In the genomic region with DNA sequence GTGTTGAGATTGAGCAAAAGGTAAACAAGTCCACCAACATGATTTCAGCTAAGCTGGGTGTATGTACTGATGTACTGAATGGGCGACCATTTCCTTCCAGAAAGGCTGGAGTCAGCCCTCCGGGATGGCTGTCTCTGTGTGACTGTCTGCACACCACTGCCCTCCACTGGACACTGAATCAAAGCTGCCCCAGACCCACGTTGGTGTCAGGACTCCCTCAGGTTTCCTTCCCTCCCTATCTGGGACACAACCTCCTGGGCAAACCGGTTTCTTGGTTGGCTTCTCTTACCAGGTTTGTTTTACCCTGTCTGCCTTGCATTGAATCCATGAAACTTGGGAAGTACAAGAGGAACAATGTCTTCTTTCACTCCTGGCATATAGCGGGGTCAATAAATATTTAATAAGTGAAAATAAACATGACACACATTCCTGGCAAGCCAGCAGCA, we compare ENCODE assay signal across 8 cellular contexts. TPM values are rescaled to one million over a fixed set of nuclear protein-coding genes. Genes with fewer than 3 reads are reported as not detected.
DNase-seq lines count a peak whose midpoint lies in the region; ATAC-seq and TF ChIP-seq lines count a peak whose summit lies in the region.

No MANE protein-coding gene starts in this region.

- H3K23ac ChIP-seq in mesendoderm (ENCODE audit: low read length), result no peak overlapping the region

- no peak overlapping the region for H2BK5ac ChIP-seq in mesendoderm (ENCODE audit: low read length)

- no peaks in the 10 kb centered on the region for H3K79me1 ChIP-seq in mesendoderm (ENCODE audit: low read length)

- H3K36me3 ChIP-seq in mesendoderm (ENCODE audit: control insufficient read depth, insufficient read depth, low read length) (no peaks in the 10 kb centered on the region), stomach smooth muscle (ENCODE audit: control insufficient read depth in 2 of 2, insufficient read depth in 2 of 2, low read length in 2 of 2) (no peaks in the 10 kb centered on the region)

- peaks cover 22% of the 10 kb centered on the region for H3K4me1 ChIP-seq in mesendoderm (ENCODE audit: control insufficient read depth, low read depth, low read length)
- peaks cover 70% of the 10 kb centered on the region for H3K4me1 ChIP-seq in stomach smooth muscle (ENCODE audit: control insufficient read depth, insufficient read depth, low read length)

- DNase-seq in Caki2 (ENCODE audit: low read depth) (peak; percentile 80), NCI-H1105 treated with DMSO at 0.1 percent for 48 hours (lab: John Stamatoyannopoulos, UW) (peak; percentile 52), epithelial cell of esophagus (ENCODE audit: low read depth) (peak; percentile 94), mesendoderm (peak; percentile 97)

- H3K56ac ChIP-seq in mesendoderm (ENCODE audit: low read length), result no peak overlapping the region

- H3K79me2 ChIP-seq in mesendoderm (ENCODE audit: control insufficient read depth, insufficient read depth, low read length), result no peaks in the 10 kb centered on the region

- WGBS in mesendoderm (ENCODE audit: extremely low coverage, insufficient coverage, low lambda C conversion rate), result no CpG with 5 or more reads among the region's 5 CpGs

- H3K9ac ChIP-seq in mesendoderm (ENCODE audit: low read length) (no peak overlapping the region), stomach smooth muscle (ENCODE audit: low read length in 2 of 2) (peak overlapping the region; percentile 22 to 36)

- H3K4me3 ChIP-seq in epithelial cell of esophagus (ENCODE audit: low read length), result no peak overlapping the region
- no peak overlapping the region for H3K4me3 ChIP-seq in mesendoderm (ENCODE audit: low read length)
- H3K4me3 ChIP-seq in stomach smooth muscle (ENCODE audit: low read length in 2 of 2), result peak overlapping the region in 1 of 2 donors; percentile 8

- H3K27ac ChIP-seq in mesendoderm (ENCODE audit: low read depth, low read length) (no peak overlapping the region), stomach smooth muscle (ENCODE audit: low read length) (peak overlapping the region; percentile 69)

- H2BK120ac ChIP-seq in mesendoderm (ENCODE audit: low read depth, low read length), result no peak overlapping the region

- no peak overlapping the region for H3K18ac ChIP-seq in mesendoderm (ENCODE audit: low read length)

- in situ Hi-C loops in Caki2 (cut with HindIII; ENCODE audit: low pct_unique_long_range_greater_than_20kb, low sequenced_read_pairs), result loop anchor here (10.0 kb wide), 1 partner anchor 278 kb away; no protein-coding TSS in a partner anchor

- peak; percentile 50 for ATAC-seq in GM21576 (IDR thresholded peaks at IDR 0.05; ENCODE audit: unreplicated experiment)
- peak; percentile 93 for ATAC-seq in SK-N-SH treated with all-trans-retinoic acid at 6 μM for 48 hours
- no peak for ATAC-seq in HG02678 (IDR thresholded peaks at IDR 0.05; ENCODE audit: unreplicated experiment)

- H3K9me3 ChIP-seq in stomach smooth muscle (ENCODE audit: control insufficient read depth in 2 of 2, low read length in 2 of 2), result no peaks in the 10 kb centered on the region

- peak; percentile 96 for TF ChIP-seq CTCF in epithelial cell of esophagus (IDR thresholded peaks at IDR 0.05; ENCODE audit: insufficient read depth, low read depth, low read length, missing control alignments)

- H2BK15ac ChIP-seq in mesendoderm (replicated peaks; ENCODE audit: low read depth), result no peak overlapping the region

- no peak overlapping the region for H3K4ac ChIP-seq in mesendoderm (ENCODE audit: low read depth, low read length)

- no peak overlapping the region for H3K4me2 ChIP-seq in mesendoderm (ENCODE audit: low read length)

- H3K27me3 ChIP-seq in mesendoderm (ENCODE audit: insufficient read depth, low read length, poor library complexity), result no peaks in the 10 kb centered on the region
- no peaks in the 10 kb centered on the region for H3K27me3 ChIP-seq in stomach smooth muscle (ENCODE audit: control insufficient read depth in 1 of 2, insufficient read depth in 2 of 2, low read length in 2 of 2)

- H4K5ac ChIP-seq in mesendoderm (ENCODE audit: low read length), result no peak overlapping the region

- no peak overlapping the region for H2AK5ac ChIP-seq in mesendoderm (ENCODE audit: low read length)

- no peak overlapping the region for H4K8ac ChIP-seq in mesendoderm (ENCODE audit: low read depth, low read length)

TF ChIP-seq in SK-N-SH treated with all-trans-retinoic acid at 6 μM for 48 hours, 23 proteins besides CTCF, POLR2A, EP300 and RAD21:
- TF ChIP-seq ZFP30 (CRISPR knock-in tag; IDR thresholded peaks at IDR 0.05) (no peak), TOX (CRISPR knock-in tag; IDR thresholded peaks at IDR 0.05; ENCODE audit: borderline replicate concordance) (0 out of 2 replicates have a peak, but pooled peaks have one; percentile 1)

RNA-seq across cellular contexts. Expression of a gene that starts 5.3 kb away (rescaled TPM):
- total RNA-seq in Caki2 (2014; rRNA removed; shearing (Covaris generic); ENCODE audit: low replicate concordance), result 368 and 386 TPM in 2 replicates
- 397 TPM for polyA plus RNA-seq in mesendoderm (2013, experiment 1 of 2)
- 387 TPM for polyA plus RNA-seq in mesendoderm (2013, experiment 2 of 2)

RNA-seq across cellular contexts. Expression of a gene that starts 37.6 kb away (rescaled TPM):
- 192 and 251 TPM in 2 replicates for total RNA-seq in Caki2 (2014; rRNA removed; shearing (Covaris generic); ENCODE audit: low replicate concordance)
- 171 TPM for polyA plus RNA-seq in mesendoderm (2013, experiment 1 of 2)
- polyA plus RNA-seq in mesendoderm (2013, experiment 2 of 2), result 168 TPM
